In the genomic region with DNA sequence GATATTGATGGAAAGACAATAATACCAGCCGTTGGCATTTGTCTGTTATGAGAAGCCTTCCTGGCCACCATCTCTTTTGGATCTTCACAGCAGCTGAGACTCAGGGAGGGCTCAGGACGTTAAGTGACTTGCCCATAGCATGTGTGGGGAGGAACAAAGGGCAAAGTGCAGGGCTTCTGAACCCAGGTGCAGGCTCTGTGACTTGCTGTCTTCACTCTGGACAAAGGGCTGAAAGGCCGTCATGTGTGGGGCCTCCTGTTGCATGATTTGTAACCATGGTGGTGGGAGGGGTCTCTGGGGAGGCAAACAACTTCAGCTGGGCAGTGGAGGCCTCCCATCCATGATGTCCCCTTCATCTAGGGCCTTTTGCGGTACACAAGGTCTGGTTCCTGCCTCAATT, we compare ENCODE assay signal across 17 cellular contexts.
DNase-seq lines count a peak whose midpoint lies in the region; ATAC-seq and TF ChIP-seq lines count a peak whose summit lies in the region.
"Had no signal": no experiment of that assay in that cellular context is flagged by ENCODE, and none has a peak within 500 bp of the region (broad histone marks: within the 10 kb centered on the region; RNA-seq: fewer than 3 reads in every experiment).

No MANE protein-coding gene starts in this region.

- H4K20me1 ChIP-seq in neural progenitor cell (ENCODE audit: low read depth), result no peaks in the 10 kb centered on the region

- no peaks in the 10 kb centered on the region for H3K36me3 Mint-ChIP-seq in neural progenitor cell
- H3K36me3 Mint-ChIP-seq in type B pancreatic cell, result no peaks in the 10 kb centered on the region
- H3K36me3 Mint-ChIP-seq: IgD-negative memory B cell had no signal

- no peaks in the 10 kb centered on the region for H3K9me3 ChIP-seq in neural progenitor cell (ENCODE audit: low read depth)

- H2AFZ ChIP-seq in neural progenitor cell (replicated peaks), result no peak overlapping the region

- no peaks in the 10 kb centered on the region for H3F3A ChIP-seq in neural progenitor cell (ENCODE audit: low read depth)

- no peak overlapping the region for H3K27ac ChIP-seq in neural progenitor cell

- no peak overlapping the region for H3K9ac ChIP-seq in neural progenitor cell

- no peaks in the 10 kb centered on the region for H3K79me2 ChIP-seq in neural progenitor cell (ENCODE audit: low read depth)

- H3K4me2 ChIP-seq in neural progenitor cell, result no peak overlapping the region
- H3K4me2 ChIP-seq: GM23338 had no signal

- no peak overlapping the region for H3K4me3 ChIP-seq in H7 (ENCODE audit: insufficient read depth, low read depth, low read length)
- H3K4me3 ChIP-seq in neural progenitor cell, result no peak overlapping the region
- H3K4me3 ChIP-seq: GM12878, GM23338 had no signal

- H3K36me3 ChIP-seq in H7 (replicated peaks; ENCODE audit: control insufficient read depth, insufficient read depth, low read length), result no peaks in the 10 kb centered on the region
- no peaks in the 10 kb centered on the region for H3K36me3 ChIP-seq in neural progenitor cell

- H3K27ac Mint-ChIP-seq in neural progenitor cell (no peak overlapping the region), type B pancreatic cell (no peak overlapping the region)
- H3K27ac Mint-ChIP-seq: B cell; CD4-positive, alpha-beta T cell; HFFc6 had no signal

- H3K4me3 Mint-ChIP-seq in neural progenitor cell (peak overlapping the region; percentile 2), type B pancreatic cell (no peak overlapping the region)
- H3K4me3 Mint-ChIP-seq: B cell; CD4-positive, alpha-beta T cell; GM23338; HFFc6 had no signal

- H3K9me3 Mint-ChIP-seq in neural progenitor cell, result no peaks in the 10 kb centered on the region
- no peaks in the 10 kb centered on the region for H3K9me3 Mint-ChIP-seq in type B pancreatic cell
- H3K9me3 Mint-ChIP-seq: CD4-positive, alpha-beta T cell; HFFc6; IgD-negative memory B cell had no signal

- H3K27me3 Mint-ChIP-seq in neural progenitor cell (ENCODE audit: insufficient read depth, low read depth), result peaks cover 4% of the 10 kb centered on the region
- peaks cover 19% of the 10 kb centered on the region for H3K27me3 Mint-ChIP-seq in type B pancreatic cell

- H3K27me3 ChIP-seq in H7 (ENCODE audit: control insufficient read depth, insufficient read depth, low read length) (peaks cover 2% of the 10 kb centered on the region; the same call in 1 of the 2 replicates), neural progenitor cell (no peaks in the 10 kb centered on the region)

- H3K4me1 ChIP-seq in neural progenitor cell, result peaks cover 17% of the 10 kb centered on the region

- no peak for ATAC-seq in GM21526 (IDR thresholded peaks at IDR 0.05; ENCODE audit: low FRiP score, unreplicated experiment)
- ATAC-seq in HG03139 (IDR thresholded peaks at IDR 0.05; ENCODE audit: unreplicated experiment), result no peak
- ATAC-seq: GM12878, GM23338 had no signal

- H3K4me1 Mint-ChIP-seq in neural progenitor cell, result peaks cover 35% of the 10 kb centered on the region
- peaks cover 23% of the 10 kb centered on the region for H3K4me1 Mint-ChIP-seq in type B pancreatic cell (ENCODE audit: unreplicated experiment)
- H3K4me1 Mint-ChIP-seq: B cell, IgD-negative memory B cell had no signal

- no peak for TF ChIP-seq CTCF in neural progenitor cell (IDR thresholded peaks at IDR 0.05)
- no peak for TF ChIP-seq CTCF in type B pancreatic cell (conservative IDR thresholded peaks at IDR 0.05)
- no peak for TF ChIP-seq CTCF in GM20000 (IDR thresholded peaks at IDR 0.05; ENCODE audit: extremely low read depth, missing control alignments)

- DNase-seq in H7 (peak; percentile 6), ecto neural progenitor cell (ENCODE audit: low spot score) (peak; percentile 31), neural progenitor cell (ENCODE audit: low spot score) (no peak), type B pancreatic cell (ENCODE audit: extremely low spot score, unreplicated experiment) (peak; percentile 40), GM20000 (ENCODE audit: low spot score) (no peak)
- DNase-seq: C1 segment of cervical spinal cord; Calu3; CD4-positive, alpha-beta T cell; DMS 273 treated with DMSO at 0.1 percent for 48 hours; HCEC 1CT; HFFc6 had no signal

Comparison
In these comparisons a context has a peak if more than half of its experiments do, and no peak if none do; other contexts are left out.
1. DNase-seq: peak in H7 (single experiment), ecto neural progenitor cell (single experiment) and type B pancreatic cell (single experiment); none in neural progenitor cell (single experiment) and GM20000 (single experiment).